Comparison of ENCODE assay signal across 9 cellular contexts in genomic region chr19:16540948-16541347, GRCh38. TPM values are rescaled to one million over a fixed set of nuclear protein-coding genes. Genes with fewer than 3 reads are reported as not detected.
DNase-seq lines count a peak whose midpoint lies in the region; ATAC-seq and TF ChIP-seq lines count a peak whose summit lies in the region.
"Had no signal": no experiment of that assay in that cellular context is flagged by ENCODE, and none has a peak within 500 bp of the region (broad histone marks: within the 10 kb centered on the region; RNA-seq: fewer than 3 reads in every experiment).

No MANE protein-coding gene starts in this region.

- H3K27ac ChIP-seq in hepatocyte (peak overlapping the region; percentile 90), skeletal muscle tissue (ENCODE audit: low read depth, low read length) (no peak overlapping the region)

- H3K9me2 ChIP-seq in hepatocyte (replicated peaks; ENCODE audit: insufficient read depth): no peaks in the 10 kb centered on the region

- H3K27me3 ChIP-seq in H7 (ENCODE audit: control insufficient read depth, insufficient read depth, low read length) (no peaks in the 10 kb centered on the region), hepatocyte (no peaks in the 10 kb centered on the region), skeletal muscle tissue (ENCODE audit: control insufficient read depth in 3 of 3, insufficient read depth in 3 of 3, low read length in 3 of 3) (no peaks in the 10 kb centered on the region)

- peak overlapping the region; percentile 87 to 98 (median 89) for H3K9ac ChIP-seq in skeletal muscle tissue (ENCODE audit: low read depth in 1 of 3, low read length in 3 of 3)

- 87% methylated on average over 12 of the region's 12 CpGs for WGBS in hepatocyte (ENCODE audit: low lambda C conversion rate, missing lambda C conversion rate)

- peak overlapping the region; percentile 96 for H3K4me2 ChIP-seq in hepatocyte

- no peak overlapping the region for H3K4me3 ChIP-seq in H7 (ENCODE audit: insufficient read depth, low read depth, low read length)
- peak overlapping the region; percentile 75 for H3K4me3 ChIP-seq in WI38 (ENCODE audit: low read depth, low read length)
- peak overlapping the region; percentile 83 for H3K4me3 ChIP-seq in hepatocyte
- H3K4me3 ChIP-seq in skeletal muscle tissue (ENCODE audit: low read length in 3 of 3): peak overlapping the region; percentile 86 to 94 (median 87)

- H3K36me3 ChIP-seq in H7 (replicated peaks; ENCODE audit: control insufficient read depth, insufficient read depth, low read length): peaks cover 13% of the 10 kb centered on the region
- H3K36me3 ChIP-seq in hepatocyte (replicated peaks; ENCODE audit: insufficient read depth, low read depth): no peaks in the 10 kb centered on the region
- peaks cover 10 to 16% (median 13%) of the 10 kb centered on the region in 3 donors for H3K36me3 ChIP-seq in skeletal muscle tissue (ENCODE audit: control insufficient read depth in 3 of 3, insufficient read depth in 3 of 3, low read length in 3 of 3)

- H3K9me3 ChIP-seq in hepatocyte (ENCODE audit: low read depth) (no peaks in the 10 kb centered on the region), skeletal muscle tissue (ENCODE audit: control insufficient read depth in 3 of 3, low read length in 3 of 3) (no peaks in the 10 kb centered on the region)

- H2AFZ ChIP-seq in hepatocyte: no peak overlapping the region

- DNase-seq in H7: peak; percentile 22
- no peak for DNase-seq in hepatocyte (ENCODE audit: low spot score)
- DNase-seq in stimulated activated CD4-positive, alpha-beta T cell treated with anti-CD3 and anti-CD28 coated beads, Interleukin-4, amount 100 ng/mL, for 24 hours: no peak
- DNase-seq in activated effector memory CD4-positive, alpha-beta T cell treated with Interleukin-2 at 50 U/mL for 16 hours: no peak
- DNase-seq: effector CD8-positive, alpha-beta T cell had no signal

- ATAC-seq in GM18498 (IDR thresholded peaks at IDR 0.05; ENCODE audit: unreplicated experiment) (no peak), GM21717 (IDR thresholded peaks at IDR 0.05; ENCODE audit: unreplicated experiment) (no peak)

- peaks cover 32% of the 10 kb centered on the region for H4K20me1 ChIP-seq in hepatocyte (ENCODE audit: insufficient read depth, poor library complexity, severe bottlenecking)

- TF ChIP-seq CTCF in WI38 (IDR thresholded peaks at IDR 0.05; ENCODE audit: low read depth, low read length) (no peak), hepatocyte (IDR thresholded peaks at IDR 0.05; ENCODE audit: poor library complexity) (no peak)

- peaks cover 14% of the 10 kb centered on the region for H3K4me1 ChIP-seq in hepatocyte (ENCODE audit: insufficient read depth)
- peaks cover 31 to 35% (median 31%) of the 10 kb centered on the region in 3 donors for H3K4me1 ChIP-seq in skeletal muscle tissue (ENCODE audit: control insufficient read depth in 3 of 3, insufficient read depth in 3 of 3, low read length in 3 of 3)

- H3K79me2 ChIP-seq in hepatocyte: peaks cover 84% of the 10 kb centered on the region

RNA-seq across cellular contexts. Expression of gene CHERP, which starts 1.3 kb away (rescaled TPM):
- total RNA-seq in H7 (2014; rRNA removed; shearing (Covaris generic)): 14.3 and 17.1 TPM in 2 replicates
- total RNA-seq in hepatocyte (6.1 and 7.8 TPM in 2 replicates), skeletal muscle tissue (7.3 TPM)
- 38.7 and 40.2 TPM in 2 replicates for polyA plus RNA-seq in hepatocyte

RNA-seq across cellular contexts. Expression of gene SLC35E1, which starts 31.3 kb away (rescaled TPM):
- 12.5 and 14.7 TPM in 2 replicates for total RNA-seq in H7 (2014; rRNA removed; shearing (Covaris generic))
- total RNA-seq in hepatocyte (32.0 and 38.3 TPM in 2 replicates), skeletal muscle tissue (16.2 TPM)
- 33.0 and 33.3 TPM in 2 replicates for polyA plus RNA-seq in hepatocyte

RNA-seq across cellular contexts. Expression of gene C19orf44, which starts 44.8 kb away (rescaled TPM):
- total RNA-seq in H7 (2014; rRNA removed; shearing (Covaris generic)): 3.6 and 4.7 TPM in 2 replicates
- total RNA-seq in hepatocyte (2.2 and 3.0 TPM in 2 replicates), skeletal muscle tissue (2.6 TPM)
- 2.5 and 2.9 TPM in 2 replicates for polyA plus RNA-seq in hepatocyte

RNA-seq across cellular contexts. Expression of gene CALR3, which starts 45.0 kb away (rescaled TPM):
- 0.52 and 0.97 TPM in 2 replicates for total RNA-seq in H7 (2014; rRNA removed; shearing (Covaris generic))
- total RNA-seq in hepatocyte: not detected in 2 replicates
- polyA plus RNA-seq in hepatocyte: not detected in 2 replicates
- under 0.01 TPM for total RNA-seq in skeletal muscle tissue
